Comparison of ENCODE assay signal across 32 cellular contexts in genomic region chr6:168081858-168082546, GRCh38. TPM values are rescaled to one million over a fixed set of nuclear protein-coding genes. Genes with fewer than 3 reads are reported as not detected.
"Had no signal": no experiment of that assay in that cellular context is flagged by ENCODE, and none has a peak within 500 bp of the region (broad histone marks: within the 10 kb centered on the region; RNA-seq: fewer than 3 reads in every experiment).

No MANE protein-coding gene starts in this region.

- H3K27ac Mint-ChIP-seq: dendritic cell treated with granulocyte-macrophage colony-stimulating factor and Interleukin-4, amounts not matched to agents 40 ng/mL and 50 ng/mL, for 4 days; endodermal cell; mesothelial cell of epicardium; naive thymus-derived CD4-positive, alpha-beta T cell; nephron progenitor cell had no signal

- H3K4me3 ChIP-seq: colonic mucosa, esophagus muscularis mucosa, gastroesophageal sphincter, heart left ventricle, hepatocyte, left lung, pancreas, smooth muscle cell, suprapubic skin, upper lobe of left lung, vagina had no signal

- DNase-seq: colonic mucosa; effector CD8-positive, alpha-beta T cell; endodermal cell; foreskin keratinocyte; heart left ventricle; mesenchymal stem cell; naive thymus-derived CD4-positive, alpha-beta T cell; nephron progenitor cell; stimulated activated CD4-positive, alpha-beta T cell treated with anti-CD3 and anti-CD28 coated beads, Interleukin-12 subunit alpha, Interleukin-12 subunit beta, amount 100 ng/mL, for 4 hours; stimulated activated CD4-positive, alpha-beta T cell treated with anti-CD3 and anti-CD28 coated beads, Interleukin-1b, Interleukin-23, amount 100 ng/mL, for 48 hours; stimulated activated CD4-positive, alpha-beta T cell treated with anti-CD3 and anti-CD28 coated beads, Interleukin-4, amount 100 ng/mL, for 1 hour; stimulated activated CD8-positive, alpha-beta memory T cell treated with anti-CD3 and anti-CD28 coated beads, Interleukin-4, amount 100 ng/mL, for 48 hours; stimulated activated naive CD4-positive, alpha-beta T cell; stimulated activated naive CD8-positive, alpha-beta T cell treated with anti-CD3 and anti-CD28 coated beads, Interleukin-15, amount 100 ng/mL, for 72 hours had no signal

- H3K4me1 Mint-ChIP-seq: naive thymus-derived CD4-positive, alpha-beta T cell; stimulated activated naive CD8-positive, alpha-beta T cell treated with anti-CD3 and anti-CD28 coated beads, Interleukin-15, amount 100 ng/mL, for 72 hours had no signal

- H3K4me1 ChIP-seq: foreskin keratinocyte, left lung, pancreas, suprapubic skin had no signal

- H2AFZ ChIP-seq: hepatocyte had no signal

- H3K36me3 Mint-ChIP-seq: mesothelial cell of epicardium; naive thymus-derived CD4-positive, alpha-beta T cell had no signal

- H3K27ac ChIP-seq: colonic mucosa, epithelial cell of prostate, esophagus muscularis mucosa, foreskin keratinocyte, gastroesophageal sphincter, heart left ventricle, hepatocyte, left lung, neutrophil, pancreas, suprapubic skin, upper lobe of left lung, vagina had no signal

- H3K27me3 Mint-ChIP-seq: dendritic cell treated with granulocyte-macrophage colony-stimulating factor and Interleukin-4, amounts not matched to agents 40 ng/mL and 50 ng/mL, for 4 days had no signal

- H3K9me3 Mint-ChIP-seq: dendritic cell treated with granulocyte-macrophage colony-stimulating factor and Interleukin-4, amounts not matched to agents 40 ng/mL and 50 ng/mL, for 4 days; endodermal cell; mesothelial cell of epicardium; naive thymus-derived CD4-positive, alpha-beta T cell; nephron progenitor cell; stimulated activated naive CD8-positive, alpha-beta T cell treated with anti-CD3 and anti-CD28 coated beads, Interleukin-15, amount 100 ng/mL, for 72 hours had no signal

- H3K27me3 ChIP-seq: colonic mucosa, foreskin keratinocyte, heart left ventricle, hepatocyte, left lung, neutrophil, pancreas, upper lobe of left lung, vagina had no signal

- H3K36me3 ChIP-seq: colonic mucosa, esophagus muscularis mucosa, gastroesophageal sphincter, heart left ventricle, left lung, neutrophil, pancreas, suprapubic skin, upper lobe of left lung, vagina had no signal

- H3K4me3 Mint-ChIP-seq: dendritic cell treated with granulocyte-macrophage colony-stimulating factor and Interleukin-4, amounts not matched to agents 40 ng/mL and 50 ng/mL, for 4 days; endodermal cell; mesothelial cell of epicardium; naive thymus-derived CD4-positive, alpha-beta T cell; nephron progenitor cell; stimulated activated naive CD8-positive, alpha-beta T cell treated with anti-CD3 and anti-CD28 coated beads, Interleukin-15, amount 100 ng/mL, for 72 hours had no signal

- FAIRE-seq: kidney, pancreas had no signal

- ATAC-seq: foreskin keratinocyte; gastroesophageal sphincter; heart left ventricle; left lung; naive thymus-derived CD4-positive, alpha-beta T cell; pancreas; sciatic nerve; stimulated activated naive CD8-positive, alpha-beta T cell treated with anti-CD3 and anti-CD28 coated beads, Interleukin-15, amount 100 ng/mL, for 72 hours had no signal

- H3K79me2 ChIP-seq: hepatocyte had no signal

- H3K9me3 ChIP-seq: colonic mucosa, esophagus muscularis mucosa, gastroesophageal sphincter, heart left ventricle, left lung, neutrophil, pancreas, suprapubic skin, upper lobe of left lung, vagina had no signal

- H3K4me2 ChIP-seq: hepatocyte, smooth muscle cell had no signal

RNA-seq across cellular contexts. Expression of gene FRMD1, which starts 3.0 kb away (rescaled TPM):
- total RNA-seq: endodermal cell; fibroblast of lung; foreskin keratinocyte; left lung; lung microvascular endothelial cell; mesothelial cell of epicardium; mucosa of gallbladder; naive thymus-derived CD4-positive, alpha-beta T cell; pancreas; smooth muscle cell; upper lobe of left lung; vagina had no signal
- polyA plus RNA-seq: fibroblast of lung; foreskin keratinocyte; hepatocyte; naive thymus-derived CD4-positive, alpha-beta T cell; smooth muscle cell had no signal
